10 cellular contexts compared by ENCODE assay signal in the genomic region with DNA sequence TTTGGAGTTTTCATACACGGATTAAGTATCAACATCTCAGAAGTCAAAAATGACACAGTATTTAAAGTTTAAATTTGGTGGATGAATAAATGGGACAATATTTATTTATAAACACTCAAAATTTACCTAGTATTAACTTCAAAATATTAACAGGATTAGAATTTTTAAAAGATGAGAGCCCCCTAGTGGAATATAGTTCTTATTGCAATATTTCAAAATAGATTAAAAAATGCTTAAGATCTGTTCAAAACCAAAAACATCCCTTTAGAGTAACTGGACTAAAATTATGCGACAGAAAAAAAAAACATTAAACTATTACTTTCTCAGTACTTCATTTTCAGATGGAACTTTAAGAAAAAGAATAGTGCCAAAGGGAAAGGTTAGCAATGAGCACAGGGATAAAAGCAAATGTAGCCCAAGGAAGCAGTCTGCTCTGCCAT. TPM values are rescaled to one million over a fixed set of nuclear protein-coding genes. Genes with fewer than 3 reads are reported as not detected.
DNase-seq lines count a peak whose midpoint lies in the region; ATAC-seq, FAIRE-seq and TF ChIP-seq lines count a peak whose summit lies in the region.
"Had no signal": no experiment of that assay in that cellular context is flagged by ENCODE, and none has a peak within 500 bp of the region (broad histone marks: within the 10 kb centered on the region; RNA-seq: fewer than 3 reads in every experiment).

No MANE protein-coding gene starts in this region.

- peak overlapping the region; percentile 19 for H3K27ac Mint-ChIP-seq in activated CD8-positive, alpha-beta memory T cell treated with anti-CD3 and anti-CD28 coated beads, Interleukin-2, amount 10 ng/mL, durations not matched to agents 7 days and 5 days
- H3K27ac Mint-ChIP-seq: activated naive CD8-positive, alpha-beta T cell treated with anti-CD3 and anti-CD28 coated beads for 36 hours had no signal

- H3K4me3 ChIP-seq in fibroblast of villous mesenchyme (ENCODE audit: low read depth, low read length) (no peak overlapping the region), transverse colon (no peak overlapping the region)
- H3K4me3 ChIP-seq: skin epidermis had no signal

- H3K4me1 ChIP-seq in transverse colon, result no peaks in the 10 kb centered on the region

- intact Hi-C loops in transverse colon (cut with DNase I; ENCODE audit: low total_unique reads), result no loop called here

- no peaks in the 10 kb centered on the region for H3K27me3 ChIP-seq in transverse colon

- CTCF ChIA-PET in activated CD8-positive, alpha-beta memory T cell treated with anti-CD3 and anti-CD28 coated beads, Interleukin-2, amount 10 ng/mL, durations not matched to agents 7 days and 5 days (lab: Charles Lee), result interaction anchor here (0.9 to 3.0 kb wide), 16 partner anchors 9 to 185 kb away, joined by 3 to 17 read pairs (median 4); no protein-coding TSS in a partner anchor

- TF ChIP-seq EP300 in transverse colon (IDR thresholded peaks at IDR 0.05; ENCODE audit: low read depth), result no peak

- peaks cover 9% of the 10 kb centered on the region for H3K36me3 Mint-ChIP-seq in activated CD8-positive, alpha-beta memory T cell treated with anti-CD3 and anti-CD28 coated beads, Interleukin-2, amount 10 ng/mL, durations not matched to agents 7 days and 5 days

- no peak for TF ChIP-seq POLR2A in transverse colon (IDR thresholded peaks at IDR 0.05)

- H3K4me1 Mint-ChIP-seq in activated CD8-positive, alpha-beta memory T cell treated with anti-CD3 and anti-CD28 coated beads, Interleukin-2, amount 10 ng/mL, durations not matched to agents 7 days and 5 days, result peaks cover 2% of the 10 kb centered on the region

- no peak for DNase-seq in activated CD8-positive, alpha-beta memory T cell treated with anti-CD3 and anti-CD28 coated beads, Interleukin-2, amount 10 ng/mL, durations not matched to agents 7 days and 5 days
- DNase-seq in activated CD8-positive, alpha-beta memory T cell treated with anti-CD3 and anti-CD28 coated beads, Interleukin-2, amount 50 U/mL, for 4 hours, result no peak
- DNase-seq in RCC 7860 (ENCODE audit: low spot score), result peak; percentile 16
- peak; percentile 28 for DNase-seq in fibroblast of villous mesenchyme (ENCODE audit: low read depth)
- no peak for DNase-seq in transverse colon
- DNase-seq in activated CD4-positive, CD25-positive, alpha-beta regulatory T cell (lab: John Stamatoyannopoulos, UW), result no peak
- no peak for DNase-seq in activated CD4-positive, alpha-beta T cell treated with anti-CD3 and anti-CD28 coated beads for 48 hours
- DNase-seq in cortex of kidney (lab: John Stamatoyannopoulos, UW), result no peak
- DNase-seq: activated naive CD8-positive, alpha-beta T cell treated with anti-CD3 and anti-CD28 coated beads for 36 hours had no signal

- no peak overlapping the region for H3K27ac ChIP-seq in transverse colon
- H3K27ac ChIP-seq: skin epidermis had no signal

- H3K36me3 ChIP-seq in transverse colon, result peaks cover 0 to 29% (median 9%) of the 10 kb centered on the region in 4 donors

- no peaks in the 10 kb centered on the region for H3K9me3 Mint-ChIP-seq in activated CD8-positive, alpha-beta memory T cell treated with anti-CD3 and anti-CD28 coated beads, Interleukin-2, amount 10 ng/mL, durations not matched to agents 7 days and 5 days (ENCODE audit: low read depth)
- H3K9me3 Mint-ChIP-seq: activated naive CD8-positive, alpha-beta T cell treated with anti-CD3 and anti-CD28 coated beads for 36 hours had no signal

- in situ Hi-C loops in transverse colon (cut with MboI; ENCODE audit: low pct_ligation_motif_present in 1 of 4, low pct_unique_long_range_greater_than_20kb in 1 of 4, low sequenced_read_pairs in 3 of 4), result no loop called here

- H3K27me3 Mint-ChIP-seq in activated CD8-positive, alpha-beta memory T cell treated with anti-CD3 and anti-CD28 coated beads, Interleukin-2, amount 10 ng/mL, durations not matched to agents 7 days and 5 days, result no peaks in the 10 kb centered on the region
- H3K27me3 Mint-ChIP-seq: activated naive CD8-positive, alpha-beta T cell treated with anti-CD3 and anti-CD28 coated beads for 36 hours had no signal

- H3K9me3 ChIP-seq in transverse colon, result no peaks in the 10 kb centered on the region

- H3K4me3 Mint-ChIP-seq in activated CD8-positive, alpha-beta memory T cell treated with anti-CD3 and anti-CD28 coated beads, Interleukin-2, amount 10 ng/mL, durations not matched to agents 7 days and 5 days, result no peak overlapping the region
- H3K4me3 Mint-ChIP-seq: activated naive CD8-positive, alpha-beta T cell treated with anti-CD3 and anti-CD28 coated beads for 36 hours had no signal

- TF ChIP-seq CTCF in fibroblast of villous mesenchyme (IDR thresholded peaks at IDR 0.05; ENCODE audit: insufficient read depth, low read depth, low read length), result peak; percentile 36
- peak; percentile 38 to 75 (median 65) for TF ChIP-seq CTCF in transverse colon (IDR thresholded peaks at IDR 0.05)

- peak; percentile 83 for FAIRE-seq in RCC 7860 (lab: Jason Lieb, UNC)

- 60 to 66% methylated on average over 2 of the region's 2 CpGs for WGBS in transverse colon (ENCODE audit: low coverage in 1 of 2), 2 donors

- ATAC-seq in activated CD8-positive, alpha-beta memory T cell treated with anti-CD3 and anti-CD28 coated beads, Interleukin-2, amount 10 ng/mL, durations not matched to agents 7 days and 5 days, result no peak

RNA-seq across cellular contexts. Expression of a gene that starts 56.6 kb away (rescaled TPM):
- 10 to 100 TPM; 62.8 to 67.3 TPM for total RNA-seq in activated CD8-positive, alpha-beta memory T cell treated with anti-CD3 and anti-CD28 coated beads, Interleukin-2, amount 10 ng/mL, durations not matched to agents 7 days and 5 days
- total RNA-seq in fibroblast of villous mesenchyme (113 and 151 TPM in 2 replicates), transverse colon (100 to 1,000 TPM in 3 of 4 donors, 10 to 100 TPM in 1; 27.3 to 134 (median 116) TPM)

Comparison
In these comparisons a context has a peak if more than half of its experiments do, and no peak if none do; other contexts are left out.
1. DNase-seq: peak in RCC 7860 (single experiment) and fibroblast of villous mesenchyme (single experiment); none in activated CD8-positive, alpha-beta memory T cell treated with anti-CD3 and anti-CD28 coated beads, Interleukin-2, amount 10 ng/mL, durations not matched to agents 7 days and 5 days (single experiment), activated CD8-positive, alpha-beta memory T cell treated with anti-CD3 and anti-CD28 coated beads, Interleukin-2, amount 50 U/mL, for 4 hours (single experiment), transverse colon (single experiment), activated CD4-positive, CD25-positive, alpha-beta regulatory T cell (0 of 4), activated CD4-positive, alpha-beta T cell treated with anti-CD3 and anti-CD28 coated beads for 48 hours (single experiment) and cortex of kidney (single experiment).